17 cellular contexts compared by ENCODE assay signal in genomic region chr7:127976056-127976455, GRCh38. TPM values are rescaled to one million over a fixed set of nuclear protein-coding genes. Genes with fewer than 3 reads are reported as not detected.
DNase-seq lines count a peak whose midpoint lies in the region; ATAC-seq and TF ChIP-seq lines count a peak whose summit lies in the region.
"Had no signal": no experiment of that assay in that cellular context is flagged by ENCODE, and none has a peak within 500 bp of the region (broad histone marks: within the 10 kb centered on the region; RNA-seq: fewer than 3 reads in every experiment).

No MANE protein-coding gene starts in this region.

- intact Hi-C loops in lower lobe of right lung (cut with DNase I): no loop called here
- intact Hi-C loops in vagina (cut with DNase I): no loop called here

- peaks cover 79% of the 10 kb centered on the region for H3K36me3 Mint-ChIP-seq in activated naive CD8-positive, alpha-beta T cell treated with anti-CD3 and anti-CD28 coated beads, Interleukin-2, amount 50 U/mL, for 24 hours (ENCODE audit: low read depth)

- H3K27me3 Mint-ChIP-seq in activated naive CD8-positive, alpha-beta T cell treated with anti-CD3 and anti-CD28 coated beads, Interleukin-2, amount 50 U/mL, for 24 hours: no peaks in the 10 kb centered on the region

- no peak overlapping the region for H3K27ac Mint-ChIP-seq in activated naive CD8-positive, alpha-beta T cell treated with anti-CD3 and anti-CD28 coated beads, Interleukin-2, amount 50 U/mL, for 24 hours
- H3K27ac Mint-ChIP-seq: activated T-cell treated with anti-CD3 and anti-CD28 coated beads, Interleukin-2, amount 50 U/mL, for 72 hours had no signal

- H3K4me1 ChIP-seq in lower lobe of right lung: peaks cover 10% of the 10 kb centered on the region
- no peaks in the 10 kb centered on the region for H3K4me1 ChIP-seq in vagina
- H3K4me1 ChIP-seq: body of pancreas, SJSA1 had no signal

- DNase-seq in COR-L47 (lab: John Stamatoyannopoulos, UW) (peak; percentile 83), NCI-H1105 treated with DMSO at 0.1 percent for 48 hours (lab: John Stamatoyannopoulos, UW) (peak; percentile 2), cerebellar cortex (ENCODE audit: low spot score) (peak; percentile 61), lower lobe of right lung (no peak), vagina (ENCODE audit: extremely low spot score in 2 of 2) (no peak), SW 1271 (lab: John Stamatoyannopoulos, UW) (no peak)
- no peak for DNase-seq in activated naive CD8-positive, alpha-beta T cell treated with anti-CD3 and anti-CD28 coated beads, Interleukin-2, amount 50 U/mL, for 24 hours
- DNase-seq in activated CD4-positive, alpha-beta T cell treated with anti-CD3 and anti-CD28 coated beads for 1 hour: no peak
- DNase-seq: activated T-cell treated with anti-CD3 and anti-CD28 coated beads, Interleukin-2, amount 50 U/mL, for 72 hours; GF-D8; KG1; stimulated activated CD4-positive, alpha-beta T cell treated with anti-CD3 and anti-CD28 coated beads, Interleukin-1b, Interleukin-23, amount 100 ng/mL, for 48 hours; stimulated activated naive CD4-positive, alpha-beta T cell had no signal

- peak; percentile 19 to 83 for ATAC-seq in lower lobe of right lung
- ATAC-seq in activated naive CD8-positive, alpha-beta T cell treated with anti-CD3 and anti-CD28 coated beads, Interleukin-2, amount 50 U/mL, for 24 hours: no peak
- ATAC-seq: activated T-cell treated with anti-CD3 and anti-CD28 coated beads, Interleukin-2, amount 50 U/mL, for 72 hours; body of pancreas had no signal

- no peak overlapping the region for H3K4me3 Mint-ChIP-seq in activated naive CD8-positive, alpha-beta T cell treated with anti-CD3 and anti-CD28 coated beads, Interleukin-2, amount 50 U/mL, for 24 hours
- H3K4me3 Mint-ChIP-seq: activated T-cell treated with anti-CD3 and anti-CD28 coated beads, Interleukin-2, amount 50 U/mL, for 72 hours had no signal

- H3K36me3 ChIP-seq in lower lobe of right lung (peaks cover 5% of the 10 kb centered on the region), vagina (no peaks in the 10 kb centered on the region)
- H3K36me3 ChIP-seq: esophagus muscularis mucosa had no signal

- no peaks in the 10 kb centered on the region for H3K27me3 ChIP-seq in lower lobe of right lung (ENCODE audit: low read depth)
- no peaks in the 10 kb centered on the region for H3K27me3 ChIP-seq in vagina
- H3K27me3 ChIP-seq: body of pancreas, esophagus muscularis mucosa, SJSA1 had no signal

- peaks cover 11% of the 10 kb centered on the region for H3K4me1 Mint-ChIP-seq in activated naive CD8-positive, alpha-beta T cell treated with anti-CD3 and anti-CD28 coated beads, Interleukin-2, amount 50 U/mL, for 24 hours

- H3K9me3 ChIP-seq in lower lobe of right lung (peaks cover 4% of the 10 kb centered on the region), vagina (no peaks in the 10 kb centered on the region)
- H3K9me3 ChIP-seq: esophagus muscularis mucosa had no signal

- TF ChIP-seq POLR2A in vagina (IDR thresholded peaks at IDR 0.05): no peak

- peaks cover 25% of the 10 kb centered on the region for H3K9me3 Mint-ChIP-seq in activated naive CD8-positive, alpha-beta T cell treated with anti-CD3 and anti-CD28 coated beads, Interleukin-2, amount 50 U/mL, for 24 hours

- H3K4me3 ChIP-seq in lower lobe of right lung (no peak overlapping the region), vagina (no peak overlapping the region)
- H3K4me3 ChIP-seq: body of pancreas, esophagus muscularis mucosa, SJSA1 had no signal

- H3K27ac ChIP-seq in lower lobe of right lung: no peak overlapping the region
- H3K27ac ChIP-seq in vagina: no peak overlapping the region
- H3K27ac ChIP-seq: body of pancreas, esophagus muscularis mucosa, SJSA1 had no signal

- TF ChIP-seq CTCF in lower lobe of right lung (IDR thresholded peaks at IDR 0.05) (no peak), vagina (IDR thresholded peaks at IDR 0.05) (no peak)

RNA-seq across cellular contexts. Expression of gene LRRC4, which starts 55.2 kb away (rescaled TPM):
- 12.8 TPM for total RNA-seq in lower lobe of right lung
- 6.1 TPM for total RNA-seq in vagina
- total RNA-seq: NCI-H460 had no signal

Comparison
In these comparisons a context has a peak if more than half of its experiments do, and no peak if none do; other contexts are left out.
1. DNase-seq: peak in COR-L47 (single experiment), NCI-H1105 treated with DMSO at 0.1 percent for 48 hours (single experiment) and cerebellar cortex (single experiment); none in lower lobe of right lung (single experiment), activated naive CD8-positive, alpha-beta T cell treated with anti-CD3 and anti-CD28 coated beads, Interleukin-2, amount 50 U/mL, for 24 hours (single experiment), vagina (0 of 2), SW 1271 (0 of 2) and activated CD4-positive, alpha-beta T cell treated with anti-CD3 and anti-CD28 coated beads for 1 hour (single experiment).